Comparison of ENCODE assay signal across 8 cellular contexts in the genomic region with DNA sequence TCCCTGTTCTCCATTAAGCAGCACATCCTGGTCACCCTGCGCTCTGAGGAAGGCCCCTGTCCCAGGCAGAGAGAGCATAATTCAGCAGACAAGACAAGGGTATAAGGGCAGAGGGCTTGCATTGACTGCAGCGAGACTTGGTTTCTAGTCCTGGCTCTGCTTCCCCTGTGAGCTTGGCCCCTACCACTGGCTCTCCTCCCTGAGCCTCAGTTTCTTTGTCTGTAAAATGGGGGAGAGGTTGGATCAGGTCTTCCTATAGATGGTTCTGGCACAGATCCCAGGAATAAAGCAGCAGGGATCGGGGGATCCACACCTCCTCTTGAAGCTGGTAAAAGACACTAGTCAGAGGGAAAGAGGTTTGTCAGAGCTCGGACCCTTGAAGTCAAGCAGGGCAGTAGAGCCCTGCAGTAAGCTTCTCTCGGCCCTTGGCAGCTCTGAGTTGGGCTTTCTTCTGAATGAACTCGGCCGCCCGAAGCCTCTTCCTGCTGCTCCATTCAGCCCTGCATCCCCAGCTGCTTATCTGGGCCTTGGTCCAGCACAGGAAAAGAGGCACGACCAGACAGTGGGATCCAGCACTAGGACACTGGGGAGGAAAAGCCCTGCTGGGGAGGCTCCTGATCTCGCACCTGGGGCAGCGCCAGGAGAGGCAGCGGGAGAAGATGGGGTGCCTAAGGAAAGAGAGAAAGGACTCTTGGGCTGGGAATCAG. TPM values are rescaled to one million over a fixed set of nuclear protein-coding genes. Genes with fewer than 3 reads are reported as not detected.
A peak's percentile ranks its signal among the peaks of the same experiment; 100 is the strongest.
DNase-seq lines count a peak whose midpoint lies in the region; ATAC-seq and TF ChIP-seq lines count a peak whose summit lies in the region.

No MANE protein-coding gene starts in this region.

- CTCF ChIA-PET in T-cell (lab: Charles Lee) = interaction anchor here in 1 of 2 donors (0.6 kb wide), 1 partner anchor 49 kb away, joined by 3 read pairs; no protein-coding TSS in a partner anchor

- H3K27me3 Mint-ChIP-seq in neural crest cell (ENCODE audit: low read depth) (peaks cover 69% of the 10 kb centered on the region), T-cell (peaks cover 35 to 36% of the 10 kb centered on the region in 2 donors)

- ATAC-seq in HG02610 (IDR thresholded peaks at IDR 0.05; ENCODE audit: unreplicated experiment) = no peak
- no peak for ATAC-seq in GM21529 (IDR thresholded peaks at IDR 0.05; ENCODE audit: unreplicated experiment)
- ATAC-seq in T-cell (replicated peaks in 1 of 4) = no peak

- H3K4me1 Mint-ChIP-seq in neural crest cell = peaks cover 13% of the 10 kb centered on the region
- peaks cover 6 to 14% (median 11%) of the 10 kb centered on the region in 3 donors for H3K4me1 Mint-ChIP-seq in T-cell

- H3K27ac Mint-ChIP-seq in neural crest cell (ENCODE audit: unreplicated experiment) = no peak overlapping the region
- no peak overlapping the region for H3K27ac Mint-ChIP-seq in T-cell

- DNase-seq in AG09309 (ENCODE audit: low read depth) (no peak), NCI-H446 (lab: John Stamatoyannopoulos, UW) (peak; percentile 76 to 86), fibroblast of gingiva (ENCODE audit: low read depth) (peak; percentile 61), neural crest cell (ENCODE audit: low read depth, low spot score) (no peak), D341Med (ENCODE audit: low spot score) (no peak), T-cell (no peak)

- TF ChIP-seq CTCF in AG09309 (IDR thresholded peaks at IDR 0.05; ENCODE audit: control insufficient read depth, insufficient read depth, low read depth, low read length, missing control alignments) (no peak), neural crest cell (conservative IDR thresholded peaks at IDR 0.05) (no peak)

- peak overlapping the region; percentile 89 for H3K4me3 ChIP-seq in AG09309 (ENCODE audit: control insufficient read depth, low read depth, low read length)

- H3K4me3 Mint-ChIP-seq in neural crest cell (peak overlapping the region; percentile 71), T-cell (no peak overlapping the region)

- POLR2A ChIA-PET in T-cell (lab: Charles Lee) = no interaction called here

- H3K36me3 Mint-ChIP-seq in neural crest cell (ENCODE audit: low read depth) (no peaks in the 10 kb centered on the region), T-cell (no peaks in the 10 kb centered on the region)

- H3K9me3 Mint-ChIP-seq in neural crest cell (no peaks in the 10 kb centered on the region), T-cell (no peaks in the 10 kb centered on the region)

RNA-seq across cellular contexts. Expression of gene CREB3L1, which starts 2.1 kb away (rescaled TPM):
- total RNA-seq in neural crest cell = 0.71 and 0.75 TPM in 2 replicates
- under 1 TPM in 3 of 5 donors, not detected in 2; 0.38 to 0.72 (median 0.38) TPM for total RNA-seq in T-cell

Comparison
In these comparisons a context has a peak if more than half of its experiments do, and no peak if none do; other contexts are left out.
1. DNase-seq: peak in NCI-H446 (2 of 2) and fibroblast of gingiva (single experiment); none in AG09309 (single experiment), neural crest cell (single experiment), D341Med (single experiment) and T-cell (0 of 34).